ENCODE assay signal across 21 cellular contexts in the genomic region with DNA sequence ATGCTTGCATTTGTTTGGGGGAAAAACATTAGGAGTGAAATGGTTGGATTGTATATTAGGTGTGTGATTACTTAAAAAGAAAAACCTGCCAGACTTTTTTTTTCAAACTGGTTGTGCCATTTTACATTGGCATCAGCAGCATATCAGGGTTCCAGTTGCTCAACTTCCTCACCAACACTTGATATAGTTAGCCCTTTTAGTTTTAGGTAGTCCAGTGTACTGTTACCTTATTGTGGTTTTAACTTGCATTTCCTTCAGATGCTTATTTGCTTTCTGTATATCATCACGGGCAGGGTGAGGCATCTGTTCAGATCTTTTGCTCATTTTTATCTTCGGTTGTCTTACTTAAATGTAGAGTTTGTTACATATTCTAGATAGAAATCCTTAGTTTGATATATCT. TPM values are rescaled to one million over a fixed set of nuclear protein-coding genes. Genes with fewer than 3 reads are reported as not detected.
DNase-seq lines count a peak whose midpoint lies in the region; ATAC-seq and TF ChIP-seq lines count a peak whose summit lies in the region.
"Had no signal": no experiment of that assay in that cellular context is flagged by ENCODE, and none has a peak within 500 bp of the region (broad histone marks: within the 10 kb centered on the region; RNA-seq: fewer than 3 reads in every experiment).

No MANE protein-coding gene starts in this region.

- H3K4me2 ChIP-seq in GM23338: peak overlapping the region; percentile 54

- no peaks in the 10 kb centered on the region for H3K9me3 Mint-ChIP-seq in CD4-positive, alpha-beta memory T cell
- H3K9me3 Mint-ChIP-seq in GM23338: no peaks in the 10 kb centered on the region; the same call in 2 of the 3 replicates
- H3K9me3 Mint-ChIP-seq in activated T-helper 17 cell treated with anti-CD3 and anti-CD28 coated beads, Interleukin-2, amount 50 U/mL, for 72 hours: no peaks in the 10 kb centered on the region
- H3K9me3 Mint-ChIP-seq in natural killer cell treated with Interleukin-12 subunit alpha and Interleukin-12 subunit beta and Interleukin-15 and Interleukin-18, amount 100 ng/mL, for 72 hours: no peaks in the 10 kb centered on the region
- H3K9me3 Mint-ChIP-seq: activated B cell treated with CpG ODN at 0.5 μM for 24 hours; effector memory CD8-positive, alpha-beta T cell had no signal

- no peak for TF ChIP-seq CTCF in GM23338 (conservative IDR thresholded peaks at IDR 0.05; ENCODE audit: low read depth in 2 of 2)

- no peak for DNase-seq in CD4-positive, alpha-beta memory T cell
- DNase-seq in GM23338 (ENCODE audit: low spot score) (no peak), HuH-7 (ENCODE audit: low spot score) (no peak)
- DNase-seq in natural killer cell treated with Interleukin-12 subunit alpha and Interleukin-12 subunit beta and Interleukin-15 and Interleukin-18, amount 100 ng/mL, for 72 hours (ENCODE audit: low spot score): no peak
- DNase-seq in stimulated activated naive CD4-positive, alpha-beta T cell treated with Interleukin-2 at 50 U/mL for 16 hours (lab: John Stamatoyannopoulos, UW): no peak
- DNase-seq: activated B cell treated with CpG ODN at 0.5 μM for 24 hours; activated gamma-delta T cell; anterior cingulate cortex; effector memory CD8-positive, alpha-beta T cell; left ventricle myocardium inferior; NCI-H187 treated with DMSO at 0.1 percent for 48 hours; NCI-H345; occipital lobe; retina; SJCRH30 had no signal

- no peak overlapping the region for H2AFZ ChIP-seq in GM23338

- POLR2A ChIA-PET in CD4-positive, alpha-beta memory T cell (lab: Charles Lee; ENCODE audit: partially characterized antibody): no interaction called here

- peaks cover 54 to 77% (median 64%) of the 10 kb centered on the region in 4 donors for H3K4me1 Mint-ChIP-seq in CD4-positive, alpha-beta memory T cell
- H3K4me1 Mint-ChIP-seq in GM23338: peaks cover 50% of the 10 kb centered on the region
- peaks cover 47% of the 10 kb centered on the region for H3K4me1 Mint-ChIP-seq in activated T-helper 17 cell treated with anti-CD3 and anti-CD28 coated beads, Interleukin-2, amount 50 U/mL, for 72 hours
- H3K4me1 Mint-ChIP-seq in natural killer cell treated with Interleukin-12 subunit alpha and Interleukin-12 subunit beta and Interleukin-15 and Interleukin-18, amount 100 ng/mL, for 72 hours (ENCODE audit: low read depth in 2 of 2): peaks cover 53 to 60% of the 10 kb centered on the region in 2 donors

- no peak for ATAC-seq in GM23338
- ATAC-seq in activated T-helper 17 cell treated with anti-CD3 and anti-CD28 coated beads, Interleukin-2, amount 50 U/mL, for 72 hours (replicated peaks): no peak
- no peak for ATAC-seq in natural killer cell treated with Interleukin-12 subunit alpha and Interleukin-12 subunit beta and Interleukin-15 and Interleukin-18, amount 100 ng/mL, for 72 hours
- ATAC-seq in GM18870 (IDR thresholded peaks at IDR 0.05; ENCODE audit: unreplicated experiment): no peak
- ATAC-seq: effector memory CD8-positive, alpha-beta T cell; Panc1 had no signal

- intact Hi-C loops in CD4-positive, alpha-beta memory T cell (cut with micrococcal nuclease): loop anchor here (10.0 kb wide), 1 partner anchor 56 kb away; no protein-coding TSS in a partner anchor

- H3K27ac ChIP-seq in CD4-positive, alpha-beta memory T cell (ENCODE audit: low read depth, low read length): no peak overlapping the region
- peak overlapping the region; percentile 2; the same call in 1 of the 2 replicates for H3K27ac ChIP-seq in GM23338 (ENCODE audit: low read depth)
- H3K27ac ChIP-seq: HL-60, left ventricle myocardium inferior, SJCRH30 had no signal

- H3K36me3 ChIP-seq in CD4-positive, alpha-beta memory T cell (ENCODE audit: insufficient read depth, low read length): peaks cover 4% of the 10 kb centered on the region
- no peaks in the 10 kb centered on the region for H3K36me3 ChIP-seq in GM23338 (ENCODE audit: insufficient read depth)

- peaks cover 65% of the 10 kb centered on the region for H3K4me1 ChIP-seq in CD4-positive, alpha-beta memory T cell (ENCODE audit: insufficient read depth, low read length)
- H3K4me1 ChIP-seq in GM23338 (ENCODE audit: insufficient read depth): peaks cover 44% of the 10 kb centered on the region

- H3K4me3 Mint-ChIP-seq in CD4-positive, alpha-beta memory T cell: peak overlapping the region in 5 of 8 donors; percentile 46 to 72 (median 59)
- peak overlapping the region; percentile 25; the same call in 1 of the 3 replicates for H3K4me3 Mint-ChIP-seq in GM23338
- peak overlapping the region; percentile 49 for H3K4me3 Mint-ChIP-seq in activated T-helper 17 cell treated with anti-CD3 and anti-CD28 coated beads, Interleukin-2, amount 50 U/mL, for 72 hours
- H3K4me3 Mint-ChIP-seq in natural killer cell treated with Interleukin-12 subunit alpha and Interleukin-12 subunit beta and Interleukin-15 and Interleukin-18, amount 100 ng/mL, for 72 hours: peak overlapping the region; percentile 49
- H3K4me3 Mint-ChIP-seq: activated B cell treated with CpG ODN at 0.5 μM for 24 hours; T-helper 2 cell treated with Interferon-gamma antibody and Interleukin-4, amounts not matched to agents 5 μg/mL and 100 μg/mL, for 36 hours had no signal

- H3K9me3 ChIP-seq in CD4-positive, alpha-beta memory T cell (ENCODE audit: control insufficient read depth in 1 of 2, low read length in 2 of 2): no peaks in the 10 kb centered on the region
- H3K9me3 ChIP-seq: HAP-1, left ventricle myocardium inferior had no signal

- H3K36me3 Mint-ChIP-seq in CD4-positive, alpha-beta memory T cell: peaks cover 34 to 37% of the 10 kb centered on the region in 2 donors
- H3K36me3 Mint-ChIP-seq in GM23338 (ENCODE audit: low read depth): peaks cover 26% of the 10 kb centered on the region
- peaks cover 88% of the 10 kb centered on the region for H3K36me3 Mint-ChIP-seq in activated T-helper 17 cell treated with anti-CD3 and anti-CD28 coated beads, Interleukin-2, amount 50 U/mL, for 72 hours (ENCODE audit: low read depth)
- H3K36me3 Mint-ChIP-seq in natural killer cell treated with Interleukin-12 subunit alpha and Interleukin-12 subunit beta and Interleukin-15 and Interleukin-18, amount 100 ng/mL, for 72 hours: peaks cover 39% of the 10 kb centered on the region

- no peak overlapping the region for H3K4me3 ChIP-seq in CD4-positive, alpha-beta memory T cell (ENCODE audit: low read length in 2 of 2)
- H3K4me3 ChIP-seq in GM23338: peak overlapping the region; percentile 24
- H3K4me3 ChIP-seq: HAP-1, left ventricle myocardium inferior, SJCRH30 had no signal

- no peaks in the 10 kb centered on the region for H3F3A ChIP-seq in GM23338 (replicated peaks; ENCODE audit: low read depth)

- H3K27me3 ChIP-seq in CD4-positive, alpha-beta memory T cell (ENCODE audit: insufficient read depth, low read length): no peaks in the 10 kb centered on the region
- H3K27me3 ChIP-seq in GM23338 (ENCODE audit: insufficient read depth): no peaks in the 10 kb centered on the region
- H3K27me3 ChIP-seq: SJCRH30 had no signal

- H3K79me2 ChIP-seq in GM23338 (replicated peaks; ENCODE audit: insufficient read depth): peaks cover 98% of the 10 kb centered on the region

- H3K27me3 Mint-ChIP-seq in CD4-positive, alpha-beta memory T cell: no peaks in the 10 kb centered on the region
- peaks cover 8% of the 10 kb centered on the region for H3K27me3 Mint-ChIP-seq in GM23338 (ENCODE audit: insufficient read depth, low read depth, poor library complexity)
- H3K27me3 Mint-ChIP-seq in activated T-helper 17 cell treated with anti-CD3 and anti-CD28 coated beads, Interleukin-2, amount 50 U/mL, for 72 hours: no peaks in the 10 kb centered on the region
- no peaks in the 10 kb centered on the region for H3K27me3 Mint-ChIP-seq in natural killer cell treated with Interleukin-12 subunit alpha and Interleukin-12 subunit beta and Interleukin-15 and Interleukin-18, amount 100 ng/mL, for 72 hours
- H3K27me3 Mint-ChIP-seq: activated B cell treated with CpG ODN at 0.5 μM for 24 hours; effector memory CD8-positive, alpha-beta T cell had no signal

- CTCF ChIA-PET in CD4-positive, alpha-beta memory T cell (lab: Charles Lee; ENCODE audit: partially characterized antibody): no interaction called here

- peak overlapping the region in 3 of 7 donors; percentile 55 to 72 (median 55) for H3K27ac Mint-ChIP-seq in CD4-positive, alpha-beta memory T cell
- H3K27ac Mint-ChIP-seq in GM23338: no peak overlapping the region
- H3K27ac Mint-ChIP-seq in activated T-helper 17 cell treated with anti-CD3 and anti-CD28 coated beads, Interleukin-2, amount 50 U/mL, for 72 hours: peak overlapping the region; percentile 70
- peak overlapping the region; percentile 37 to 41 for H3K27ac Mint-ChIP-seq in natural killer cell treated with Interleukin-12 subunit alpha and Interleukin-12 subunit beta and Interleukin-15 and Interleukin-18, amount 100 ng/mL, for 72 hours
- H3K27ac Mint-ChIP-seq: activated B cell treated with CpG ODN at 0.5 μM for 24 hours; effector memory CD8-positive, alpha-beta T cell; T-helper 2 cell treated with Interferon-gamma antibody and Interleukin-4, amounts not matched to agents 5 μg/mL and 100 μg/mL, for 36 hours had no signal

- H3K9me2 ChIP-seq in GM23338 (ENCODE audit: insufficient read depth): no peaks in the 10 kb centered on the region

- peaks cover 53% of the 10 kb centered on the region for H4K20me1 ChIP-seq in GM23338 (replicated peaks; ENCODE audit: insufficient read depth)

TF ChIP-seq in GM23338, 12 proteins besides CTCF, POLR2A, EP300 and RAD21 (continues in another document):
- TF ChIP-seq ZNF331 (CRISPR knock-in tag; IDR thresholded peaks at IDR 0.05; ENCODE audit: low read depth) (no peak), EZH2 (IDR thresholded peaks at IDR 0.05; ENCODE audit: low read depth, unreplicated experiment) (no peak), JUNB (IDR thresholded peaks at IDR 0.05; ENCODE audit: unreplicated experiment) (no peak), ZNF114 (CRISPR knock-in tag; IDR thresholded peaks at IDR 0.05) (no peak), NANOG (IDR thresholded peaks at IDR 0.05; ENCODE audit: borderline replicate concordance) (no peak)
- TF ChIP-seq, protein P1, sequence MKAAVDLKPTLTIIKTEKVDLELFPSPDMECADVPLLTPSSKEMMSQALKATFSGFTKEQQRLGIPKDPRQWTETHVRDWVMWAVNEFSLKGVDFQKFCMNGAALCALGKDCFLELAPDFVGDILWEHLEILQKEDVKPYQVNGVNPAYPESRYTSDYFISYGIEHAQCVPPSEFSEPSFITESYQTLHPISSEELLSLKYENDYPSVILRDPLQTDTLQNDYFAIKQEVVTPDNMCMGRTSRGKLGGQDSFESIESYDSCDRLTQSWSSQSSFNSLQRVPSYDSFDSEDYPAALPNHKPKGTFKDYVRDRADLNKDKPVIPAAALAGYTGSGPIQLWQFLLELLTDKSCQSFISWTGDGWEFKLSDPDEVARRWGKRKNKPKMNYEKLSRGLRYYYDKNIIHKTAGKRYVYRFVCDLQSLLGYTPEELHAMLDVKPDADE (IDR thresholded peaks at IDR 0.05): no peak

RNA-seq across cellular contexts. Expression of a gene that starts 5.2 kb away (rescaled TPM):
- total RNA-seq in CD4-positive, alpha-beta memory T cell: 10 to 100 TPM; 52.8 to 56.3 TPM
- polyA plus RNA-seq in CD4-positive, alpha-beta memory T cell: 10 to 100 TPM; 72.9 to 80.3 TPM
- total RNA-seq in GM23338 (2014; rRNA removed; shearing (Covaris generic)): 150 and 159 TPM in 2 replicates
- polyA plus RNA-seq in GM23338 (2016; fragmentation: Nextera tagmentation; extraction: Ambion mirVana): 107 and 113 TPM in 2 replicates
- 10 to 100 TPM; 42.9 to 82.3 TPM for total RNA-seq in activated T-helper 17 cell treated with anti-CD3 and anti-CD28 coated beads, Interleukin-2, amount 50 U/mL, for 72 hours
- total RNA-seq in natural killer cell treated with Interleukin-12 subunit alpha and Interleukin-12 subunit beta and Interleukin-15 and Interleukin-18, amount 100 ng/mL, for 72 hours: 10 to 100 TPM; 62.1 to 68.6 TPM
